In genomic region chr9:93657331-93658111, GRCh38 we compare ENCODE assay signal across 19 cellular contexts.
A peak's percentile ranks its signal among the peaks of the same experiment; 100 is the strongest.
DNase-seq lines count a peak whose midpoint lies in the region; ATAC-seq, FAIRE-seq and TF ChIP-seq lines count a peak whose summit lies in the region.
"Had no signal": no experiment of that assay in that cellular context is flagged by ENCODE, and none has a peak within 500 bp of the region (broad histone marks: within the 10 kb centered on the region; RNA-seq: fewer than 3 reads in every experiment).

No MANE protein-coding gene starts in this region.

- H3K27me3 ChIP-seq in ascending aorta, result no peaks in the 10 kb centered on the region
- no peaks in the 10 kb centered on the region for H3K27me3 ChIP-seq in lower lobe of right lung (ENCODE audit: low read depth)
- no peaks in the 10 kb centered on the region for H3K27me3 ChIP-seq in transverse colon
- no peaks in the 10 kb centered on the region for H3K27me3 ChIP-seq in foreskin keratinocyte
- H3K27me3 ChIP-seq: adrenal gland had no signal

- TF ChIP-seq CTCF in ascending aorta (IDR thresholded peaks at IDR 0.05), result no peak
- no peak for TF ChIP-seq CTCF in lower lobe of right lung (IDR thresholded peaks at IDR 0.05)
- no peak for TF ChIP-seq CTCF in transverse colon (IDR thresholded peaks at IDR 0.05)
- no peak for TF ChIP-seq CTCF in foreskin keratinocyte (conservative IDR thresholded peaks at IDR 0.05)

- TF ChIP-seq EP300 in transverse colon (IDR thresholded peaks at IDR 0.05; ENCODE audit: low read depth), result no peak

- H3K27me3 Mint-ChIP-seq in activated naive CD4-positive, alpha-beta T cell treated with anti-CD3 and anti-CD28 coated beads for 36 hours (ENCODE audit: low read depth), result no peaks in the 10 kb centered on the region
- H3K27me3 Mint-ChIP-seq: activated CD4-positive, alpha-beta memory T cell treated with anti-CD3 and anti-CD28 coated beads for 36 hours; activated T-cell treated with anti-CD3 and anti-CD28 coated beads, Interleukin-2, amount 50 U/mL, for 24 hours; effector memory CD8-positive, alpha-beta T cell had no signal

- H3K9me3 Mint-ChIP-seq in activated naive CD4-positive, alpha-beta T cell treated with anti-CD3 and anti-CD28 coated beads for 36 hours, result no peaks in the 10 kb centered on the region
- H3K9me3 Mint-ChIP-seq: activated CD4-positive, alpha-beta memory T cell treated with anti-CD3 and anti-CD28 coated beads for 36 hours; activated T-cell treated with anti-CD3 and anti-CD28 coated beads, Interleukin-2, amount 50 U/mL, for 24 hours; effector memory CD8-positive, alpha-beta T cell; immature natural killer cell; nephron had no signal

- CTCF ChIA-PET in activated naive CD4-positive, alpha-beta T cell treated with anti-CD3 and anti-CD28 coated beads for 36 hours (lab: Charles Lee), result no interaction called here

- H3K36me3 Mint-ChIP-seq in activated naive CD4-positive, alpha-beta T cell treated with anti-CD3 and anti-CD28 coated beads for 36 hours (ENCODE audit: low read depth), result peaks cover 6% of the 10 kb centered on the region

- H3K36me3 ChIP-seq in ascending aorta (peaks cover 58 to 83% of the 10 kb centered on the region in 2 donors), lower lobe of right lung (peaks cover 82% of the 10 kb centered on the region), transverse colon (no peaks in the 10 kb centered on the region)

- FAIRE-seq in GM12891 (lab: Jason Lieb, UNC), result no peak

- in situ Hi-C loops in transverse colon (cut with MboI; ENCODE audit: low pct_ligation_motif_present in 1 of 4, low pct_unique_long_range_greater_than_20kb in 1 of 4, low sequenced_read_pairs in 3 of 4), result no loop called here

- H3K27ac ChIP-seq in ascending aorta (no peak overlapping the region), lower lobe of right lung (no peak overlapping the region), transverse colon (no peak overlapping the region), foreskin keratinocyte (no peak overlapping the region)
- H3K27ac ChIP-seq: adrenal gland, C4-2B had no signal

- H3K4me3 Mint-ChIP-seq in activated naive CD4-positive, alpha-beta T cell treated with anti-CD3 and anti-CD28 coated beads for 36 hours, result no peak overlapping the region
- H3K4me3 Mint-ChIP-seq: activated CD4-positive, alpha-beta memory T cell treated with anti-CD3 and anti-CD28 coated beads for 36 hours; activated T-cell treated with anti-CD3 and anti-CD28 coated beads, Interleukin-2, amount 50 U/mL, for 24 hours; effector memory CD8-positive, alpha-beta T cell; immature natural killer cell; nephron had no signal

- H3K9me3 ChIP-seq in ascending aorta (no peaks in the 10 kb centered on the region), lower lobe of right lung (no peaks in the 10 kb centered on the region), transverse colon (no peaks in the 10 kb centered on the region)
- H3K9me3 ChIP-seq: adrenal gland had no signal

- no peaks in the 10 kb centered on the region for H3K4me1 ChIP-seq in ascending aorta
- H3K4me1 ChIP-seq in lower lobe of right lung, result no peaks in the 10 kb centered on the region
- no peaks in the 10 kb centered on the region for H3K4me1 ChIP-seq in transverse colon
- H3K4me1 ChIP-seq in foreskin keratinocyte, result no peaks in the 10 kb centered on the region
- H3K4me1 ChIP-seq: adrenal gland had no signal

- intact Hi-C loops in activated naive CD4-positive, alpha-beta T cell treated with anti-CD3 and anti-CD28 coated beads for 36 hours (cut with micrococcal nuclease), result no loop called here
- intact Hi-C loops in ascending aorta (cut with DNase I), result no loop called here
- intact Hi-C loops in lower lobe of right lung (cut with DNase I), result no loop called here
- intact Hi-C loops in transverse colon (cut with DNase I; ENCODE audit: low total_unique reads), result no loop called here

- ATAC-seq in lower lobe of right lung (no peak), foreskin keratinocyte (no peak)
- ATAC-seq: effector memory CD8-positive, alpha-beta T cell; SK-N-SH treated with all-trans-retinoic acid at 6 μM for 48 hours had no signal

- H3K4me3 ChIP-seq in ascending aorta (no peak overlapping the region), lower lobe of right lung (no peak overlapping the region), transverse colon (no peak overlapping the region)
- H3K4me3 ChIP-seq: adrenal gland had no signal

- H3K4me1 Mint-ChIP-seq in activated naive CD4-positive, alpha-beta T cell treated with anti-CD3 and anti-CD28 coated beads for 36 hours (ENCODE audit: low read depth), result no peaks in the 10 kb centered on the region
- H3K4me1 Mint-ChIP-seq: immature natural killer cell, nephron had no signal

- H3K27ac Mint-ChIP-seq in activated naive CD4-positive, alpha-beta T cell treated with anti-CD3 and anti-CD28 coated beads for 36 hours, result no peak overlapping the region
- H3K27ac Mint-ChIP-seq: activated CD4-positive, alpha-beta memory T cell treated with anti-CD3 and anti-CD28 coated beads for 36 hours; activated T-cell treated with anti-CD3 and anti-CD28 coated beads, Interleukin-2, amount 50 U/mL, for 24 hours; effector memory CD8-positive, alpha-beta T cell; nephron had no signal

- peak; percentile 3 for DNase-seq in activated naive CD4-positive, alpha-beta T cell treated with anti-CD3 and anti-CD28 coated beads for 36 hours
- DNase-seq in activated naive CD4-positive, alpha-beta T cell treated with Interleukin-2 at 50 U/mL for 16 hours, result no peak
- DNase-seq in ascending aorta (ENCODE audit: low spot score in 2 of 2) (peak; percentile 5 to 50), lower lobe of right lung (peak; percentile 38), transverse colon (peak; percentile 5), GM12891 (ENCODE audit: insufficient read length, low spot score) (no peak), NOMO-1 treated with DMSO at 0.1 percent for 48 hours (lab: John Stamatoyannopoulos, UW; ENCODE audit: unreplicated experiment) (no peak), foreskin keratinocyte (no peak)
- DNase-seq: activated CD4-positive, alpha-beta memory T cell treated with anti-CD3 and anti-CD28 coated beads for 36 hours; activated T-cell treated with anti-CD3 and anti-CD28 coated beads, Interleukin-2, amount 50 U/mL, for 24 hours; caudate nucleus; effector memory CD8-positive, alpha-beta T cell; immature natural killer cell; NCI-H1417; NCI-H748 treated with DMSO at 0.1 percent for 48 hours had no signal

- TF ChIP-seq POLR2A in transverse colon (IDR thresholded peaks at IDR 0.05) (no peak), GM12891 (IDR thresholded peaks at IDR 0.05; ENCODE audit: low read depth, low read length) (no peak)

- 95% methylated on average over 7 of the region's 8 CpGs; no CpG with 5 or more reads in 1 of the 2 donors for WGBS in transverse colon (ENCODE audit: low coverage in 1 of 2), 2 donors

TF ChIP-seq in GM12891, 5 proteins besides CTCF, POLR2A, EP300 and RAD21:
- TF ChIP-seq SPI1 (IDR thresholded peaks at IDR 0.05; ENCODE audit: low read depth, low read length) (no peak), TAF1 (IDR thresholded peaks at IDR 0.05; ENCODE audit: low read depth, low read length) (no peak), POU2F2 (IDR thresholded peaks at IDR 0.05; ENCODE audit: low read depth, low read length) (no peak), POLR2AphosphoS5 (IDR thresholded peaks at IDR 0.05; ENCODE audit: low read depth, low read length) (no peak), PAX5 (IDR thresholded peaks at IDR 0.05; ENCODE audit: insufficient read depth, low read length, severe bottlenecking) (no peak)

Comparison
In these comparisons a context has a peak if more than half of its experiments do, and no peak if none do; other contexts are left out.
1. DNase-seq: peak in activated naive CD4-positive, alpha-beta T cell treated with anti-CD3 and anti-CD28 coated beads for 36 hours (single experiment), ascending aorta (2 of 2), lower lobe of right lung (single experiment) and transverse colon (single experiment); none in activated naive CD4-positive, alpha-beta T cell treated with Interleukin-2 at 50 U/mL for 16 hours (single experiment), GM12891 (single experiment), NOMO-1 treated with DMSO at 0.1 percent for 48 hours (single experiment) and foreskin keratinocyte (0 of 2).